8 cellular contexts compared by ENCODE assay signal in the genomic region with DNA sequence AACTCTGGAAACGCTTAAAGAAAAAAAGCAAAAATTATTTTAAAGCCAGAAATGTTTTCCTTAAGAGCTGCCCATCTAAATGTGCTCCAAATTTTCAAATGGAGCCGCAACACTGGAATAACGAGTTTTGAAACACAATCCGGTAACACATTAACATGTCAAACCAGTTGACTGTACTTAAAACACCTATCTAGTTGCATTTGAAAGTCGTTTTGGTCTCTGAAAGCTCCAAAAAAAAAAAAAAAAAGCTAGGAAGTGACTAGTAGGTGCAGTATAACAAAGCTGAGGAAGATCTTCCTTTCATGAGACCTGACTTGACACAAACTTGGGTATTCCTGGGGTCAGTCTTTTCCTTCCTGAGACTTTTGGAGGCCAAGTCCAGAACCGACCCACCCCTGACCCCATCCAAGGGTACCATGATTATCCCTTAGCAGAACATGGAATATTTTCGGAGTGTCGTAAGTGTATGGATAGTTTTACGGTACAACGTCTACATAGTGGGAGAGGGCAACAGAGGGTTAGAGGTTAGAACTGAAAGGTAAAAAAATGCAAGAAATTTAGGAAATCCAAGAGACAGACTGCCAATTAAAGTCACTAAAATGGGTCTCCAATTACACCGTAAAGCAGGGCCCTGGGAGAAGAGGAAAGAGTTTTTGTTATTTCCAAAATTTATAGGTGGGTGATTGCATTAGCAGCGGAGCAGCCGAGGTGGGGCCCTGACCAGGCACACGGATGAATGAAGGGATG. TPM values are rescaled to one million over a fixed set of nuclear protein-coding genes. Genes with fewer than 3 reads are reported as not detected.
DNase-seq lines count a peak whose midpoint lies in the region; ATAC-seq, FAIRE-seq and TF ChIP-seq lines count a peak whose summit lies in the region.

No MANE protein-coding gene starts in this region.

- intact Hi-C loops in right cardiac atrium (cut with DNase I), result no loop called here

- TF ChIP-seq POLR2A in GM12892 (IDR thresholded peaks at IDR 0.05; ENCODE audit: low read depth, low read length), result no peak

- no peaks in the 10 kb centered on the region for H3K4me1 ChIP-seq in right cardiac atrium (ENCODE audit: control insufficient read depth, insufficient read depth, low read length)

- H3K9me3 ChIP-seq in right cardiac atrium (ENCODE audit: control insufficient read depth, low read length), result no peaks in the 10 kb centered on the region

- peak; percentile 1 for ATAC-seq in HG02623 (IDR thresholded peaks at IDR 0.05; ENCODE audit: unreplicated experiment)
- ATAC-seq in right cardiac atrium, result no peak

- no peak for TF ChIP-seq CTCF in GM20000 (IDR thresholded peaks at IDR 0.05; ENCODE audit: extremely low read depth, missing control alignments)

- no peak for DNase-seq in GM12892 (ENCODE audit: insufficient read length)
- peak; percentile 69 for DNase-seq in RKO (ENCODE audit: low spot score)
- DNase-seq in right cardiac atrium, result no peak
- peak; percentile 46 for DNase-seq in superior temporal gyrus (ENCODE audit: extremely low spot score)
- DNase-seq in activated naive CD4-positive, alpha-beta T cell treated with Interleukin-2 at 50 U/mL for 16 hours, result no peak
- DNase-seq in NAMALWA (ENCODE audit: low spot score), result no peak
- no peak for DNase-seq in GM20000 (ENCODE audit: low spot score)

- WGBS in right cardiac atrium, result 16% methylated on average over 14 of the region's 14 CpGs

- H3K4me3 ChIP-seq in right cardiac atrium (ENCODE audit: low read length), result peak overlapping the region; percentile 59

- peak; percentile 17 for FAIRE-seq in GM12892 (lab: Jason Lieb, UNC)

- no peaks in the 10 kb centered on the region for H3K27me3 ChIP-seq in right cardiac atrium (ENCODE audit: control insufficient read depth, insufficient read depth)

- H3K27ac ChIP-seq in right cardiac atrium (ENCODE audit: low read length), result peak overlapping the region; percentile 94

RNA-seq across cellular contexts. Expression of gene CETN3, which starts 0.8 kb away (rescaled TPM):
- polyA plus RNA-seq in GM12892 (2012; ENCODE audit: missing spikeins), result 65.5 TPM
- total RNA-seq in right cardiac atrium, result 10 to 100 TPM; 17.6 to 30.7 (median 22.8) TPM
- 37.8 TPM for polyA plus RNA-seq in right cardiac atrium

Comparison
In these comparisons a context has a peak if more than half of its experiments do, and no peak if none do; other contexts are left out.
1. DNase-seq: peak in RKO (single experiment) and superior temporal gyrus (single experiment); none in GM12892 (single experiment), right cardiac atrium (0 of 3), activated naive CD4-positive, alpha-beta T cell treated with Interleukin-2 at 50 U/mL for 16 hours (single experiment), NAMALWA (single experiment) and GM20000 (single experiment).